In genomic region chr22:44701824-44702478, GRCh38 we compare ENCODE assay signal across 1 cellular context.
TF ChIP-seq lines count a peak whose summit lies in the region.

Gene PRR5 (plus strand): TSS chr22:44702204. CDS start chr22:44702475, 271 bp downstream.

TF ChIP-seq in HepG2, 621 proteins besides CTCF, POLR2A, EP300 and RAD21 (continued from another document and continues in another):
- TF ChIP-seq RFXANK (CRISPR knock-in tag; IDR thresholded peaks at IDR 0.05) = no peak
- TF ChIP-seq ZBTB1 (CRISPR knock-in tag; IDR thresholded peaks at IDR 0.05; ENCODE audit: borderline replicate concordance) = no peak
- TF ChIP-seq TFAP4 (IDR thresholded peaks at IDR 0.05; ENCODE audit: borderline replicate concordance, low read depth) = no peak
- TF ChIP-seq ZNF83 (CRISPR knock-in tag; IDR thresholded peaks at IDR 0.05; ENCODE audit: borderline replicate concordance) = no peak
- TF ChIP-seq ZNF263 (CRISPR knock-in tag; IDR thresholded peaks at IDR 0.05) = peak; percentile 98
- no peak for TF ChIP-seq E2F5 (CRISPR knock-in tag; conservative IDR thresholded peaks at IDR 0.05)
- TF ChIP-seq AGO1 (IDR thresholded peaks at IDR 0.05; ENCODE audit: low read depth, low read length, poor library complexity, severe bottlenecking) = no peak
- TF ChIP-seq HNRNPLL (IDR thresholded peaks at IDR 0.05; ENCODE audit: low read depth, low read length, poor library complexity, severe bottlenecking) = peak; percentile 78
- no peak for TF ChIP-seq ZMYM4 (CRISPR knock-in tag; IDR thresholded peaks at IDR 0.05)
- TF ChIP-seq ZNF101 (CRISPR knock-in tag; IDR thresholded peaks at IDR 0.05; ENCODE audit: borderline replicate concordance, low read depth) = no peak
- TF ChIP-seq NFYC (CRISPR knock-in tag; IDR thresholded peaks at IDR 0.05) = no peak
- TF ChIP-seq HOMEZ (CRISPR knock-in tag; IDR thresholded peaks at IDR 0.05; ENCODE audit: low read depth) = no peak
- TF ChIP-seq AGO2 (optimal IDR thresholded peaks at IDR 0.05; ENCODE audit: low read depth, low read length) = peak; percentile 5
- no peak for TF ChIP-seq ZNF770 (CRISPR knock-in tag; IDR thresholded peaks at IDR 0.05)
- TF ChIP-seq ZNF652 (CRISPR knock-in tag; IDR thresholded peaks at IDR 0.05; ENCODE audit: borderline replicate concordance, low read depth) = no peak
- TF ChIP-seq ZNF569 (CRISPR knock-in tag; IDR thresholded peaks at IDR 0.05; ENCODE audit: borderline replicate concordance) = no peak
- 0 out of 2 replicates have a peak, but pooled peaks have one; percentile 45 for TF ChIP-seq DZIP1 (CRISPR knock-in tag; IDR thresholded peaks at IDR 0.05)
- TF ChIP-seq SUZ12 (IDR thresholded peaks at IDR 0.05; ENCODE audit: low read depth, low read length) = no peak
- TF ChIP-seq ZNF740 (CRISPR knock-in tag; IDR thresholded peaks at IDR 0.05) = no peak
- no peak for TF ChIP-seq ZNF678 (CRISPR knock-in tag; IDR thresholded peaks at IDR 0.05)
- no peak for TF ChIP-seq PCBP2 (optimal IDR thresholded peaks at IDR 0.05; ENCODE audit: low read depth, low read length, poor library complexity, severe bottlenecking)
- TF ChIP-seq ZNF619 (CRISPR knock-in tag; IDR thresholded peaks at IDR 0.05) = no peak
- TF ChIP-seq CHCHD3 (CRISPR knock-in tag; IDR thresholded peaks at IDR 0.05) = no peak
- no peak for TF ChIP-seq ZNF713 (CRISPR knock-in tag; IDR thresholded peaks at IDR 0.05)
- TF ChIP-seq RFXAP (CRISPR knock-in tag; IDR thresholded peaks at IDR 0.05; ENCODE audit: borderline replicate concordance) = no peak
- TF ChIP-seq ZBTB42 (CRISPR knock-in tag; IDR thresholded peaks at IDR 0.05) = no peak; the same call in 1 of the 2 replicates
- no peak for TF ChIP-seq FOXO4 (CRISPR knock-in tag; conservative IDR thresholded peaks at IDR 0.05)
- TF ChIP-seq KLF9 (CRISPR knock-in tag; IDR thresholded peaks at IDR 0.05; ENCODE audit: low read depth) = no peak
- no peak for TF ChIP-seq ZBED4 (CRISPR knock-in tag; IDR thresholded peaks at IDR 0.05; ENCODE audit: borderline replicate concordance)
- TF ChIP-seq HOXA7 (CRISPR knock-in tag; IDR thresholded peaks at IDR 0.05) = no peak
- no peak for TF ChIP-seq ZNF343 (CRISPR knock-in tag; IDR thresholded peaks at IDR 0.05)
- TF ChIP-seq ZNF720 (CRISPR knock-in tag; IDR thresholded peaks at IDR 0.05) = no peak
- no peak for TF ChIP-seq U2AF1 (optimal IDR thresholded peaks at IDR 0.05; ENCODE audit: low read depth, low read length)
- no peak for TF ChIP-seq AHR (CRISPR knock-in tag; IDR thresholded peaks at IDR 0.05)
- no peak for TF ChIP-seq ZNF30 (CRISPR knock-in tag; IDR thresholded peaks at IDR 0.05)
- no peak for TF ChIP-seq ZNF780A (CRISPR knock-in tag; IDR thresholded peaks at IDR 0.05)
- TF ChIP-seq ZNF546 (CRISPR knock-in tag; conservative IDR thresholded peaks at IDR 0.05) = no peak; the same call in 1 of the 2 replicates
- peak; percentile 44; the same call in 1 of the 2 replicates for TF ChIP-seq HNRNPL (IDR thresholded peaks at IDR 0.05; ENCODE audit: low read depth, low read length)
- no peak for TF ChIP-seq ZBTB3 (CRISPR knock-in tag; IDR thresholded peaks at IDR 0.05; ENCODE audit: borderline replicate concordance, low read depth)
- TF ChIP-seq ZNF672 (CRISPR knock-in tag; IDR thresholded peaks at IDR 0.05) = no peak
- TF ChIP-seq ZMYM3 (CRISPR knock-in tag; IDR thresholded peaks at IDR 0.05) = no peak; the same call in 1 of the 2 replicates
- TF ChIP-seq SP2 (CRISPR knock-in tag; IDR thresholded peaks at IDR 0.05) = no peak
- TF ChIP-seq POGK (CRISPR knock-in tag; conservative IDR thresholded peaks at IDR 0.05) = no peak
- no peak for TF ChIP-seq PRDM4 (CRISPR knock-in tag; IDR thresholded peaks at IDR 0.05; ENCODE audit: borderline replicate concordance)
